Comparison of ENCODE assay signal across 34 cellular contexts in genomic region chr11:33437529-33437928, GRCh38.
"Had no signal": no experiment of that assay in that cellular context is flagged by ENCODE, and none has a peak within 500 bp of the region (broad histone marks: within the 10 kb centered on the region; RNA-seq: fewer than 3 reads in every experiment).

No MANE protein-coding gene starts in this region.

- H3K27ac Mint-ChIP-seq: activated B cell treated with CpG ODN at 0.5 μM for 24 hours; activated CD4-positive, alpha-beta memory T cell treated with anti-CD3 and anti-CD28 coated beads for 36 hours; activated CD4-positive, alpha-beta T cell treated with anti-CD3 and anti-CD28 coated beads, Interleukin-2, amount 10 ng/mL, durations not matched to agents 24 days and 14 days; activated CD8-positive, alpha-beta T cell treated with anti-CD3 and anti-CD28 coated beads for 36 hours; activated naive CD4-positive, alpha-beta T cell treated with anti-CD3 and anti-CD28 coated beads for 36 hours; activated naive CD4-positive, alpha-beta T cell treated with anti-CD3 and anti-CD28 coated beads, Interleukin-2, amount 50 U/mL, for 72 hours; activated naive CD8-positive, alpha-beta T cell treated with anti-CD3 and anti-CD28 coated beads for 36 hours; activated T-cell treated with anti-CD3 and anti-CD28 coated beads, Interleukin-2, amount 50 U/mL, for 72 hours; activated T-helper 1 cell treated with anti-CD3 and anti-CD28 coated beads, Interleukin-12 subunit alpha, Interleukin-12 subunit beta, Interleukin-2, Interleukin-4 antibody, amounts not matched to agents 30 ng/mL and 10 ng/mL and 1 ng/mL, durations not matched to agents 14 hours and 24 hours and 36 hours; activated T-helper 17 cell treated with anti-CD3 and anti-CD28 coated beads, Interleukin-2, amount 50 U/mL, for 72 hours; T-helper 1 cell treated with Interleukin-12 subunit alpha and Interleukin-12 subunit beta and Interleukin-4 antibody, amounts not matched to agents 30 μg/mL and 1 μg/mL, for 36 hours; T-helper 2 cell treated with Interferon-gamma antibody and Interleukin-4, amounts not matched to agents 5 μg/mL and 100 μg/mL, for 36 hours had no signal

- H3K9me3 Mint-ChIP-seq: T-helper 1 cell treated with Interleukin-12 subunit alpha and Interleukin-12 subunit beta and Interleukin-4 antibody, amounts not matched to agents 30 μg/mL and 1 μg/mL, for 36 hours had no signal

- DNase-seq: activated B cell treated with CpG ODN at 0.5 μM for 24 hours; activated CD4-positive, alpha-beta memory T cell treated with anti-CD3 and anti-CD28 coated beads for 36 hours; activated CD4-positive, alpha-beta T cell treated with anti-CD3 and anti-CD28 coated beads for 4 hours; activated CD4-positive, alpha-beta T cell treated with anti-CD3 and anti-CD28 coated beads, Interleukin-2, amount 10 ng/mL, durations not matched to agents 24 days and 14 days; activated CD4-positive, alpha-beta T cell treated with anti-CD3 and anti-CD28 coated beads, Interleukin-2, amount 50 U/mL, for 1 hour; activated CD4-positive, alpha-beta T cell treated with anti-CD3 and anti-CD28 coated beads, Interleukin-2, amount 50 U/mL, for 4 hours; activated CD4-positive, CD25-positive, alpha-beta regulatory T cell treated with anti-CD3 and anti-CD28 coated beads, Interleukin-2, amount 50 U/mL, for 72 hours; activated CD8-positive, alpha-beta memory T cell treated with anti-CD3 and anti-CD28 coated beads, Interleukin-2, amount 50 U/mL, for 4 hours; activated CD8-positive, alpha-beta T cell treated with anti-CD3 and anti-CD28 coated beads for 36 hours; activated effector memory CD4-positive, alpha-beta T cell treated with anti-CD3 and anti-CD28 coated beads, Interleukin-2, amount 50 U/mL, for 16 hours; activated gamma-delta T cell treated with Interleukin-2 at 50 U/mL for 16 hours; activated naive CD4-positive, alpha-beta T cell; activated naive CD4-positive, alpha-beta T cell treated with anti-CD3 and anti-CD28 coated beads for 36 hours; activated naive CD4-positive, alpha-beta T cell treated with anti-CD3 and anti-CD28 coated beads, Interleukin-2, amount 50 U/mL, for 16 hours; activated naive CD8-positive, alpha-beta T cell treated with anti-CD3 and anti-CD28 coated beads for 36 hours; activated T-cell treated with anti-CD3 and anti-CD28 coated beads for 4 hours; activated T-cell treated with anti-CD3 and anti-CD28 coated beads, Interleukin-2, amount 50 U/mL, for 1 hour; activated T-cell treated with anti-CD3 and anti-CD28 coated beads, Interleukin-2, amount 50 U/mL, for 4 hours; activated T-cell treated with anti-CD3 and anti-CD28 coated beads, Interleukin-2, amount 50 U/mL, for 72 hours; adrenal gland; amniotic stem cell; aorta; body of pancreas; brain microvascular endothelial cell; central memory CD4-positive, alpha-beta T cell; T-helper 2 cell; T-helper 9 cell had no signal

- H3K27ac ChIP-seq: adrenal gland, body of pancreas, brain microvascular endothelial cell, breast epithelium, VCaP had no signal

- H3K36me3 Mint-ChIP-seq: activated CD4-positive, alpha-beta memory T cell treated with anti-CD3 and anti-CD28 coated beads for 36 hours had no signal

- H3K27me3 Mint-ChIP-seq: activated naive CD8-positive, alpha-beta T cell treated with anti-CD3 and anti-CD28 coated beads for 36 hours had no signal

- H3K27me3 ChIP-seq: adrenal gland, body of pancreas, brain microvascular endothelial cell, breast epithelium had no signal

- H3K4me1 ChIP-seq: adrenal gland, body of pancreas, breast epithelium had no signal

- ATAC-seq: activated CD8-positive, alpha-beta T cell treated with anti-CD3 and anti-CD28 coated beads for 36 hours; activated naive CD4-positive, alpha-beta T cell treated with anti-CD3 and anti-CD28 coated beads, Interleukin-2, amount 50 U/mL, for 72 hours; activated T-cell treated with anti-CD3 and anti-CD28 coated beads, Interleukin-2, amount 50 U/mL, for 4 hours; activated T-cell treated with anti-CD3 and anti-CD28 coated beads, Interleukin-2, amount 50 U/mL, for 72 hours; activated T-helper 17 cell treated with anti-CD3 and anti-CD28 coated beads, Interleukin-2, amount 50 U/mL, for 72 hours; body of pancreas had no signal

- H3K4me3 Mint-ChIP-seq: activated B cell treated with CpG ODN at 0.5 μM for 24 hours; activated CD4-positive, alpha-beta memory T cell treated with anti-CD3 and anti-CD28 coated beads for 36 hours; activated CD4-positive, alpha-beta T cell treated with anti-CD3 and anti-CD28 coated beads, Interleukin-2, amount 10 ng/mL, durations not matched to agents 24 days and 14 days; activated CD8-positive, alpha-beta T cell treated with anti-CD3 and anti-CD28 coated beads for 36 hours; activated naive CD4-positive, alpha-beta T cell treated with anti-CD3 and anti-CD28 coated beads for 36 hours; activated naive CD8-positive, alpha-beta T cell treated with anti-CD3 and anti-CD28 coated beads for 36 hours; activated T-cell treated with anti-CD3 and anti-CD28 coated beads, Interleukin-2, amount 50 U/mL, for 4 hours; activated T-cell treated with anti-CD3 and anti-CD28 coated beads, Interleukin-2, amount 50 U/mL, for 72 hours; activated T-helper 1 cell treated with anti-CD3 and anti-CD28 coated beads, Interleukin-12 subunit alpha, Interleukin-12 subunit beta, Interleukin-2, Interleukin-4 antibody, amounts not matched to agents 30 ng/mL and 10 ng/mL and 1 ng/mL, durations not matched to agents 14 hours and 24 hours and 36 hours; activated T-helper 17 cell treated with anti-CD3 and anti-CD28 coated beads, Interleukin-2, amount 50 U/mL, for 72 hours; T-helper 1 cell treated with Interleukin-12 subunit alpha and Interleukin-12 subunit beta and Interleukin-4 antibody, amounts not matched to agents 30 μg/mL and 1 μg/mL, for 36 hours; T-helper 2 cell treated with Interferon-gamma antibody and Interleukin-4, amounts not matched to agents 5 μg/mL and 100 μg/mL, for 36 hours had no signal

- H3K4me1 Mint-ChIP-seq: activated B cell treated with CpG ODN at 0.5 μM for 24 hours; activated CD4-positive, alpha-beta T cell treated with anti-CD3 and anti-CD28 coated beads, Interleukin-2, amount 10 ng/mL, durations not matched to agents 24 days and 14 days; activated naive CD8-positive, alpha-beta T cell treated with anti-CD3 and anti-CD28 coated beads for 36 hours; activated T-helper 17 cell treated with anti-CD3 and anti-CD28 coated beads, Interleukin-2, amount 50 U/mL, for 72 hours had no signal

- H3K4me3 ChIP-seq: adrenal gland, body of pancreas, breast epithelium had no signal

- H3K36me3 ChIP-seq: adrenal gland, brain microvascular endothelial cell, breast epithelium had no signal
